In genomic region chr4:184289179-184289535, GRCh38 we compare ENCODE assay signal across 1 cellular context.
A peak's percentile ranks its signal among the peaks of the same experiment; 100 is the strongest.
TF ChIP-seq lines count a peak whose summit lies in the region.

No MANE protein-coding gene starts in this region.

TF ChIP-seq in Ishikawa, 13 proteins besides CTCF, POLR2A, EP300 and RAD21 (continued from another document):
- TF ChIP-seq CEBPB (IDR thresholded peaks at IDR 0.05), result peak; percentile 55
